Comparison of ENCODE assay signal across 8 cellular contexts in the genomic region with DNA sequence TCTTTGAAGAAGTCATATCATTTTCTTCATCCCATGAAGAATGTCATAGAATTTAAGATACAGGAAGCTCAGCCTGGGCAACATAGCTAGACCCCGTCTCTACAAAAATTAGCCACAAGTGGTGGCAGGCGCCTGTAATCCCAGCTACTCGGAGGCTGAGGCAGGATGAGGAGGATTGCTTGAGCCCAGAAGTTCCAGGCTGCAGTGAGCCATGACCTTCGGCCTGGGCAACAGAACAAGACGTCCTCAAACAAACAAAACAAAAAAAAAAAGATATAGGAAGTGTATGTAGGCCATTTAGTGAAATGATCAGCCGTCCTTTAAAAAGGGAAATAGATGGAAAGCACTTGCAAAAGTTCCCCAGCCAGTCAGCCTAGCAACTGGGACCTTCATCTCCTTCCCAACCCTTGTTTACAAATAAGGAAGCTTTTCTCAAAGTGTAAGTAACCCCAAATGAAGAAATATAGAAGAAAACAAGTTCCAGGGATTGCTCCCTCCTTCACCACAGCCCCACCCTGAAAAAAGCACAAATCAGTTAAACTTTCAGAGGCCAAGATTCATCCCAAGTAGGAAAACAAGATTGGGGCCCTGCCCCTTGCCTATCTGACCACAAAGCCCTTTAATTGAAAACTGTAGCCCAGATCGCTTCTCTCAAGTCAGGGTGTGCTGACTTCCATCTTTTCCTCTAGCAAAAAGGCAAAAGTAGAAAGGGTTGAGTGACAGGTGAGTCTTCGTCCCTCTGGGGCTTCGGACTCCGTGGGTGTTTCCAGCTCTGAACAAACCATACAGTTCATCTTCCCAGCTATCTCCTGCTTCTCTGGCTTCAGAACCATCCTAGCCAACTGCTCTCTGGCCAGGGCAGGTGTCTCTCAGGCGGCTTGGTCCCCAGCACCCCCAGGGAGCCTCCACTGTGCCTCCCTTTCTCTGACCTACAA. TPM values are rescaled to one million over a fixed set of nuclear protein-coding genes. Genes with fewer than 3 reads are reported as not detected.
DNase-seq lines count a peak whose midpoint lies in the region; ATAC-seq and TF ChIP-seq lines count a peak whose summit lies in the region.

No MANE protein-coding gene starts in this region.

- no peak overlapping the region for H3K27ac Mint-ChIP-seq in endothelial cell (ENCODE audit: unreplicated experiment)
- peak overlapping the region in 1 of 2 donors; percentile 58 for H3K27ac Mint-ChIP-seq in natural killer cell treated with Interleukin-12 subunit alpha and Interleukin-12 subunit beta and Interleukin-15 and Interleukin-18, amount 100 ng/mL, for 72 hours

- no peak for DNase-seq in NT2/D1 (ENCODE audit: low read depth, low spot score)
- DNase-seq in endothelial cell (ENCODE audit: low spot score), result no peak
- DNase-seq in natural killer cell treated with Interleukin-12 subunit alpha and Interleukin-12 subunit beta and Interleukin-15 and Interleukin-18, amount 100 ng/mL, for 72 hours (ENCODE audit: low spot score), result no peak
- DNase-seq in SK-N-DZ (ENCODE audit: low spot score), result no peak

- no peaks in the 10 kb centered on the region; a peak in 2 of 22 replicates for H3K27me3 ChIP-seq in BLaER1 treated with 17β-estradiol and CSF1 and Interleukin-3, amounts not matched to agents 10 nM and 100 nM
- peaks cover 21% of the 10 kb centered on the region for H3K27me3 ChIP-seq in NT2/D1 (ENCODE audit: insufficient read depth, insufficient read length)

- peak overlapping the region; percentile 84 to 97 (median 93) for H3K4me2 ChIP-seq in BLaER1 treated with 17β-estradiol and CSF1 and Interleukin-3, amounts not matched to agents 10 nM and 100 nM

- no peak for ATAC-seq in natural killer cell treated with Interleukin-12 subunit alpha and Interleukin-12 subunit beta and Interleukin-15 and Interleukin-18, amount 100 ng/mL, for 72 hours
- ATAC-seq in HG03378 (IDR thresholded peaks at IDR 0.05; ENCODE audit: unreplicated experiment) (no peak), GM18511 (IDR thresholded peaks at IDR 0.05; ENCODE audit: unreplicated experiment) (no peak), GM19397 (IDR thresholded peaks at IDR 0.05; ENCODE audit: unreplicated experiment) (no peak)

- H3K4me3 ChIP-seq in BLaER1 treated with 17β-estradiol and CSF1 and Interleukin-3, amounts not matched to agents 10 nM and 100 nM, result peak overlapping the region; percentile 72 to 95 (median 84)
- H3K4me3 ChIP-seq in NT2/D1 (ENCODE audit: insufficient read length, low read depth), result peak overlapping the region; percentile 71

- H3K36me3 Mint-ChIP-seq in endothelial cell (ENCODE audit: low read depth, unreplicated experiment), result no peaks in the 10 kb centered on the region
- H3K36me3 Mint-ChIP-seq in natural killer cell treated with Interleukin-12 subunit alpha and Interleukin-12 subunit beta and Interleukin-15 and Interleukin-18, amount 100 ng/mL, for 72 hours, result no peaks in the 10 kb centered on the region

- no peaks in the 10 kb centered on the region for H3K9me3 ChIP-seq in BLaER1 treated with 17β-estradiol and CSF1 and Interleukin-3, amounts not matched to agents 10 nM and 100 nM (replicated peaks in 1 of 11)
- no peaks in the 10 kb centered on the region for H3K9me3 ChIP-seq in NT2/D1 (ENCODE audit: insufficient read depth, low read length)

- peaks cover 41 to 68% (median 53%) of the 10 kb centered on the region in 10 experiments for H3K4me1 ChIP-seq in BLaER1 treated with 17β-estradiol and CSF1 and Interleukin-3, amounts not matched to agents 10 nM and 100 nM
- H3K4me1 ChIP-seq in NT2/D1 (ENCODE audit: insufficient read depth, insufficient read length), result peaks cover 2% of the 10 kb centered on the region

- H3K9me3 Mint-ChIP-seq in endothelial cell (ENCODE audit: unreplicated experiment), result no peaks in the 10 kb centered on the region
- H3K9me3 Mint-ChIP-seq in natural killer cell treated with Interleukin-12 subunit alpha and Interleukin-12 subunit beta and Interleukin-15 and Interleukin-18, amount 100 ng/mL, for 72 hours, result no peaks in the 10 kb centered on the region

- peaks cover 11% of the 10 kb centered on the region for H3K4me1 Mint-ChIP-seq in endothelial cell (ENCODE audit: unreplicated experiment)
- H3K4me1 Mint-ChIP-seq in natural killer cell treated with Interleukin-12 subunit alpha and Interleukin-12 subunit beta and Interleukin-15 and Interleukin-18, amount 100 ng/mL, for 72 hours (ENCODE audit: low read depth in 2 of 2), result peaks cover 26 to 31% of the 10 kb centered on the region in 2 donors

- peaks cover 0 to 34% (median 0%) of the 10 kb centered on the region in 11 experiments; a peak in 4 of 22 replicates for H4K20me1 ChIP-seq in BLaER1 treated with 17β-estradiol and CSF1 and Interleukin-3, amounts not matched to agents 10 nM and 100 nM

- no peak for TF ChIP-seq CTCF in endothelial cell (IDR thresholded peaks at IDR 0.05; ENCODE audit: unreplicated experiment)

- H3K36me3 ChIP-seq in BLaER1 treated with 17β-estradiol and CSF1 and Interleukin-3, amounts not matched to agents 10 nM and 100 nM, result peaks cover 0 to 29% (median under 1%) of the 10 kb centered on the region in 11 experiments; a peak in 6 of 22 replicates
- H3K36me3 ChIP-seq in NT2/D1 (ENCODE audit: insufficient read depth, insufficient read length, low read length), result no peaks in the 10 kb centered on the region

- peaks cover 4% of the 10 kb centered on the region for H3K27me3 Mint-ChIP-seq in endothelial cell (ENCODE audit: unreplicated experiment)
- peaks cover 0 to 6% of the 10 kb centered on the region in 2 donors for H3K27me3 Mint-ChIP-seq in natural killer cell treated with Interleukin-12 subunit alpha and Interleukin-12 subunit beta and Interleukin-15 and Interleukin-18, amount 100 ng/mL, for 72 hours

- H3K4me3 Mint-ChIP-seq in endothelial cell (ENCODE audit: unreplicated experiment), result peak overlapping the region; percentile 85
- peak overlapping the region; percentile 76 for H3K4me3 Mint-ChIP-seq in natural killer cell treated with Interleukin-12 subunit alpha and Interleukin-12 subunit beta and Interleukin-15 and Interleukin-18, amount 100 ng/mL, for 72 hours

- H3K9ac ChIP-seq in BLaER1 treated with 17β-estradiol and CSF1 and Interleukin-3, amounts not matched to agents 10 nM and 100 nM, result peak overlapping the region; percentile 76 to 99 (median 85); a peak in 21 of 22 replicates
- H3K9ac ChIP-seq in NT2/D1 (ENCODE audit: insufficient read length, low read depth), result peak overlapping the region; percentile 77

- H3K27ac ChIP-seq in BLaER1 treated with 17β-estradiol and CSF1 and Interleukin-3, amounts not matched to agents 10 nM and 100 nM, result peak overlapping the region in 9 of 11 experiments; percentile 67 to 99 (median 81); a peak in 16 of 22 replicates

RNA-seq across cellular contexts. Expression of gene SLC31A2, which starts 1.2 kb away (rescaled TPM):
- 2.1 TPM for total RNA-seq in endothelial cell (ENCODE audit: unreplicated experiment)
- total RNA-seq in natural killer cell treated with Interleukin-12 subunit alpha and Interleukin-12 subunit beta and Interleukin-15 and Interleukin-18, amount 100 ng/mL, for 72 hours, result 1 to 10 TPM; 4.3 to 4.8 TPM
- polyA plus RNA-seq in SK-N-DZ (2014; cell fraction: cytosol; rRNA removed), result 4.8 and 6.2 TPM in 2 replicates
- polyA plus RNA-seq in SK-N-DZ (2014; cell fraction: nucleus; rRNA removed), result 2.4 and 3.1 TPM in 2 replicates
